In genomic region chr17:70110443-70110880, GRCh38 we compare ENCODE assay signal across 1 cellular context.
TF ChIP-seq lines count a peak whose summit lies in the region.

No MANE protein-coding gene starts in this region.

TF ChIP-seq in HEK293, 187 proteins besides CTCF, POLR2A, EP300 and RAD21 (continued from another document):
- TF ChIP-seq ATF2 (tag by site-specific recombination; IDR thresholded peaks at IDR 0.05; ENCODE audit: low read depth) (peak; percentile 42; the same call in 1 of the 2 replicates), ZNF488 (tag by site-specific recombination; IDR thresholded peaks at IDR 0.05) (no peak), ZNF266 (tag by site-specific recombination; IDR thresholded peaks at IDR 0.05; ENCODE audit: low read depth) (no peak), PRDM2 (tag by site-specific recombination; IDR thresholded peaks at IDR 0.05; ENCODE audit: borderline replicate concordance) (no peak), ZNF239 (tag by site-specific recombination; IDR thresholded peaks at IDR 0.05) (no peak), ZNF830 (tag by site-specific recombination; IDR thresholded peaks at IDR 0.05; ENCODE audit: low read depth) (no peak), ZNF76 (tag by site-specific recombination; IDR thresholded peaks at IDR 0.05; ENCODE audit: borderline replicate concordance, low read depth) (no peak), SCRT2 (tag by site-specific recombination; IDR thresholded peaks at IDR 0.05) (no peak), ZNF701 (tag by site-specific recombination; IDR thresholded peaks at IDR 0.05) (no peak), ZFP37 (tag by site-specific recombination; IDR thresholded peaks at IDR 0.05) (peak; percentile 49; the same call in 1 of the 2 replicates), ZNF354C (tag by site-specific recombination; IDR thresholded peaks at IDR 0.05; ENCODE audit: borderline replicate concordance, low read depth) (no peak), ZNF473 (tag by site-specific recombination; IDR thresholded peaks at IDR 0.05) (no peak), ZNF23 (tag by site-specific recombination; IDR thresholded peaks at IDR 0.05; ENCODE audit: borderline replicate concordance) (no peak), ZNF366 (tag by site-specific recombination; conservative IDR thresholded peaks at IDR 0.05) (no peak; the same call in 1 of the 2 replicates), INSM2 (tag by site-specific recombination; IDR thresholded peaks at IDR 0.05) (peak; percentile 44; the same call in 1 of the 2 replicates), IKZF3 (tag by site-specific recombination; IDR thresholded peaks at IDR 0.05) (no peak), ZNF501 (tag by site-specific recombination; IDR thresholded peaks at IDR 0.05) (no peak), PRDM6 (tag by site-specific recombination; IDR thresholded peaks at IDR 0.05) (no peak), ZXDB (tag by site-specific recombination; IDR thresholded peaks at IDR 0.05) (no peak), ZNF580 (tag by site-specific recombination; IDR thresholded peaks at IDR 0.05) (no peak), ZNF202 (tag by site-specific recombination; IDR thresholded peaks at IDR 0.05; ENCODE audit: borderline replicate concordance) (no peak), ZNF302 (tag by site-specific recombination; IDR thresholded peaks at IDR 0.05; ENCODE audit: low read depth) (no peak), ZNF777 (tag by site-specific recombination; IDR thresholded peaks at IDR 0.05; ENCODE audit: borderline replicate concordance) (no peak), ZSCAN23 (tag by site-specific recombination; IDR thresholded peaks at IDR 0.05) (no peak), MYNN (tag by site-specific recombination; IDR thresholded peaks at IDR 0.05; ENCODE audit: borderline replicate concordance) (0 out of 2 replicates have a peak, but pooled peaks have one; percentile 19), ZBTB7A (tag by site-specific recombination; IDR thresholded peaks at IDR 0.05; ENCODE audit: low read depth) (no peak), ZNF792 (tag by site-specific recombination; IDR thresholded peaks at IDR 0.05) (no peak), ZNF585B (tag by site-specific recombination; IDR thresholded peaks at IDR 0.05) (no peak), ZNF510 (tag by site-specific recombination; IDR thresholded peaks at IDR 0.05; ENCODE audit: insufficient replicate concordance) (no peak), ZNF623 (tag by site-specific recombination; IDR thresholded peaks at IDR 0.05) (no peak), ZNF707 (tag by site-specific recombination; IDR thresholded peaks at IDR 0.05) (no peak), KLF9 (tag by site-specific recombination; IDR thresholded peaks at IDR 0.05; ENCODE audit: low read depth) (no peak), ZNF19 (tag by site-specific recombination; IDR thresholded peaks at IDR 0.05; ENCODE audit: low read depth) (no peak), ZNF324 (tag by site-specific recombination; IDR thresholded peaks at IDR 0.05) (no peak)
